ENCODE assay signal across 10 cellular contexts in genomic region chr7:45112648-45113047, GRCh38. TPM values are rescaled to one million over a fixed set of nuclear protein-coding genes. Genes with fewer than 3 reads are reported as not detected.
DNase-seq lines count a peak whose midpoint lies in the region; ATAC-seq and TF ChIP-seq lines count a peak whose summit lies in the region.
"Had no signal": no experiment of that assay in that cellular context is flagged by ENCODE, and none has a peak within 500 bp of the region (broad histone marks: within the 10 kb centered on the region; RNA-seq: fewer than 3 reads in every experiment).

No MANE protein-coding gene starts in this region.

- H3K27me3 ChIP-seq in GM23338 (ENCODE audit: insufficient read depth) (peaks cover 3% of the 10 kb centered on the region; the same call in 1 of the 2 replicates), left lung (no peaks in the 10 kb centered on the region)

- H3K36me3 Mint-ChIP-seq in GM23338 (ENCODE audit: low read depth): peaks cover 22% of the 10 kb centered on the region
- H3K36me3 Mint-ChIP-seq in activated T-helper 2 cell treated with anti-CD3 and anti-CD28 coated beads, Interferon-gamma antibody, Interleukin-2, Interleukin-4, amounts not matched to agents 10 μg/mL and 5 μg/mL and 100 μg/mL, durations not matched to agents 14 hours and 24 hours and 36 hours (ENCODE audit: low read depth): peaks cover 36% of the 10 kb centered on the region

- TF ChIP-seq CTCF in 22Rv1 (IDR thresholded peaks at IDR 0.05) (no peak), GM23338 (conservative IDR thresholded peaks at IDR 0.05; ENCODE audit: low read depth in 2 of 2) (no peak), left lung (IDR thresholded peaks at IDR 0.05) (no peak)

- no peaks in the 10 kb centered on the region; the same call in 1 of the 3 replicates for H3K9me3 Mint-ChIP-seq in GM23338
- no peaks in the 10 kb centered on the region for H3K9me3 Mint-ChIP-seq in activated T-helper 2 cell treated with anti-CD3 and anti-CD28 coated beads, Interferon-gamma antibody, Interleukin-2, Interleukin-4, amounts not matched to agents 10 μg/mL and 5 μg/mL and 100 μg/mL, durations not matched to agents 14 hours and 24 hours and 36 hours

- DNase-seq in GM23338 (ENCODE audit: low spot score) (no peak), left lung (no peak), NCI-H2081 (lab: John Stamatoyannopoulos, UW) (no peak)
- no peak for DNase-seq in activated T-helper 2 cell treated with anti-CD3 and anti-CD28 coated beads, Interferon-gamma antibody, Interleukin-2, Interleukin-4, amounts not matched to agents 10 μg/mL and 5 μg/mL and 100 μg/mL, durations not matched to agents 14 hours and 24 hours and 36 hours (ENCODE audit: low spot score)
- DNase-seq in activated effector memory CD4-positive, alpha-beta T cell treated with anti-CD3 and anti-CD28 coated beads, Interleukin-2, amount 50 U/mL, for 16 hours: no peak

- no peaks in the 10 kb centered on the region for H3K9me2 ChIP-seq in GM23338 (ENCODE audit: insufficient read depth)

- intact Hi-C loops in activated T-helper 2 cell treated with anti-CD3 and anti-CD28 coated beads, Interferon-gamma antibody, Interleukin-2, Interleukin-4, amounts not matched to agents 10 μg/mL and 5 μg/mL and 100 μg/mL, durations not matched to agents 14 hours and 24 hours and 36 hours (cut with micrococcal nuclease): loop anchor here (5.0 kb wide), 2 partner anchors 255 to 530 kb away; partner anchors contain the start of gene TMED4
- intact Hi-C loops in left lung (cut with DNase I): no loop called here

- peaks cover 23% of the 10 kb centered on the region for H4K20me1 ChIP-seq in GM23338 (replicated peaks; ENCODE audit: insufficient read depth)

- H3K4me3 ChIP-seq in GM23338 (peak overlapping the region; percentile 99), left lung (peak overlapping the region in 1 of 2 donors; percentile 64)

- H3K27ac ChIP-seq in 22Rv1 (peak overlapping the region; percentile 95), GM23338 (ENCODE audit: low read depth) (peak overlapping the region; percentile 95), left lung (peak overlapping the region; percentile 97 to 98)

- peaks cover 10% of the 10 kb centered on the region; the same call in 1 of the 2 replicates for H3K4me1 ChIP-seq in GM23338 (ENCODE audit: insufficient read depth)
- peaks cover 15 to 39% of the 10 kb centered on the region in 2 donors for H3K4me1 ChIP-seq in left lung

- H3K4me3 Mint-ChIP-seq in GM23338: peak overlapping the region; percentile 98
- H3K4me3 Mint-ChIP-seq in activated T-helper 2 cell treated with anti-CD3 and anti-CD28 coated beads, Interferon-gamma antibody, Interleukin-2, Interleukin-4, amounts not matched to agents 10 μg/mL and 5 μg/mL and 100 μg/mL, durations not matched to agents 14 hours and 24 hours and 36 hours (ENCODE audit: low read depth): peak overlapping the region; percentile 98

- peak overlapping the region; percentile 80 for H3K4me2 ChIP-seq in GM23338

- H3F3A ChIP-seq in GM23338 (replicated peaks; ENCODE audit: low read depth): 0 out of 2 replicates have a peak, but pooled peaks cover 6% of the 10 kb centered on the region

- H3K27me3 Mint-ChIP-seq in GM23338 (ENCODE audit: insufficient read depth, low read depth, poor library complexity): peaks cover 13% of the 10 kb centered on the region
- peaks cover 20% of the 10 kb centered on the region for H3K27me3 Mint-ChIP-seq in activated T-helper 2 cell treated with anti-CD3 and anti-CD28 coated beads, Interferon-gamma antibody, Interleukin-2, Interleukin-4, amounts not matched to agents 10 μg/mL and 5 μg/mL and 100 μg/mL, durations not matched to agents 14 hours and 24 hours and 36 hours (ENCODE audit: low read depth)

- H3K27ac Mint-ChIP-seq in GM23338: peak overlapping the region; percentile 98
- H3K27ac Mint-ChIP-seq in activated T-helper 2 cell treated with anti-CD3 and anti-CD28 coated beads, Interferon-gamma antibody, Interleukin-2, Interleukin-4, amounts not matched to agents 10 μg/mL and 5 μg/mL and 100 μg/mL, durations not matched to agents 14 hours and 24 hours and 36 hours: peak overlapping the region; percentile 67

- ATAC-seq in GM23338 (no peak), left lung (no peak), GM19463 (IDR thresholded peaks at IDR 0.05; ENCODE audit: unreplicated experiment) (no peak), HG03139 (IDR thresholded peaks at IDR 0.05; ENCODE audit: unreplicated experiment) (no peak)

- H2AFZ ChIP-seq in GM23338: no peak overlapping the region

- H3K4me1 Mint-ChIP-seq in GM23338: peaks cover 9% of the 10 kb centered on the region; the same call in 2 of the 3 replicates
- H3K4me1 Mint-ChIP-seq in activated T-helper 2 cell treated with anti-CD3 and anti-CD28 coated beads, Interferon-gamma antibody, Interleukin-2, Interleukin-4, amounts not matched to agents 10 μg/mL and 5 μg/mL and 100 μg/mL, durations not matched to agents 14 hours and 24 hours and 36 hours (ENCODE audit: low read depth): peaks cover 28% of the 10 kb centered on the region

- H3K79me2 ChIP-seq in GM23338 (replicated peaks; ENCODE audit: insufficient read depth): peaks cover 37% of the 10 kb centered on the region

- H3K36me3 ChIP-seq in GM23338 (ENCODE audit: insufficient read depth) (peaks cover 16% of the 10 kb centered on the region), left lung (peaks cover 0 to 17% of the 10 kb centered on the region in 2 donors)

- no peaks in the 10 kb centered on the region for H3K9me3 ChIP-seq in left lung

TF ChIP-seq in GM23338, 12 proteins besides CTCF, POLR2A, EP300 and RAD21 (continues in another document):
- TF ChIP-seq POLR2AphosphoS5 (IDR thresholded peaks at IDR 0.05; ENCODE audit: low read depth): no peak
- no peak for TF ChIP-seq NANOG (IDR thresholded peaks at IDR 0.05; ENCODE audit: borderline replicate concordance)
- no peak for TF ChIP-seq REST (IDR thresholded peaks at IDR 0.05; ENCODE audit: unreplicated experiment)
- TF ChIP-seq EZH2phosphoT487 (IDR thresholded peaks at IDR 0.05; ENCODE audit: unreplicated experiment): no peak
- no peak for TF ChIP-seq CREB1 (CRISPR knock-in tag; IDR thresholded peaks at IDR 0.05; ENCODE audit: low read depth)

RNA-seq across cellular contexts. Expression of gene TBRG4, which starts 1.2 kb away (rescaled TPM):
- 156 and 162 TPM in 2 replicates for total RNA-seq in GM23338 (2014; rRNA removed; shearing (Covaris generic))
- 72.5 and 82.9 TPM in 2 replicates for polyA plus RNA-seq in GM23338 (2016; fragmentation: Nextera tagmentation; extraction: Ambion mirVana)
- 167 and 180 TPM in 2 replicates for total RNA-seq in activated T-helper 2 cell treated with anti-CD3 and anti-CD28 coated beads, Interferon-gamma antibody, Interleukin-2, Interleukin-4, amounts not matched to agents 10 μg/mL and 5 μg/mL and 100 μg/mL, durations not matched to agents 14 hours and 24 hours and 36 hours
- 10 to 100 TPM; 41.8 to 72.5 TPM for total RNA-seq in left lung

RNA-seq across cellular contexts. Expression of gene NACAD, which starts 23.9 kb away (rescaled TPM):
- total RNA-seq in GM23338 (2014; rRNA removed; shearing (Covaris generic)): 9.9 and 11.2 TPM in 2 replicates
- 4.9 and 6.1 TPM in 2 replicates for polyA plus RNA-seq in GM23338 (2016; fragmentation: Nextera tagmentation; extraction: Ambion mirVana)
- 0.30 and 0.52 TPM in 2 replicates for total RNA-seq in activated T-helper 2 cell treated with anti-CD3 and anti-CD28 coated beads, Interferon-gamma antibody, Interleukin-2, Interleukin-4, amounts not matched to agents 10 μg/mL and 5 μg/mL and 100 μg/mL, durations not matched to agents 14 hours and 24 hours and 36 hours
- 1 to 10 TPM; 2.0 to 7.3 TPM for total RNA-seq in left lung

RNA-seq across cellular contexts. Expression of gene RAMP3, which starts 44.9 kb away (rescaled TPM):
- 0.35 and 4.6 TPM in 2 replicates for total RNA-seq in GM23338 (2014; rRNA removed; shearing (Covaris generic))
- 1.1 and 2.6 TPM in 2 replicates for polyA plus RNA-seq in GM23338 (2016; fragmentation: Nextera tagmentation; extraction: Ambion mirVana)
- total RNA-seq in activated T-helper 2 cell treated with anti-CD3 and anti-CD28 coated beads, Interferon-gamma antibody, Interleukin-2, Interleukin-4, amounts not matched to agents 10 μg/mL and 5 μg/mL and 100 μg/mL, durations not matched to agents 14 hours and 24 hours and 36 hours: 0.14 TPM in 2 replicates
- 10 to 100 TPM; 78.0 to 89.9 TPM for total RNA-seq in left lung
- total RNA-seq: bronchial epithelial cell, SK-MEL-5 had no signal

Comparison
In these comparisons a context has a peak if more than half of its experiments do, and no peak if none do; other contexts are left out.
1. RNA of gene RAMP3, which starts 44.9 kb away (total RNA-seq): 78.0 to 89.9 TPM in left lung; 0.35 to 4.6 TPM in GM23338 and 0.14 TPM in activated T-helper 2 cell treated with anti-CD3 and anti-CD28 coated beads, Interferon-gamma antibody, Interleukin-2, Interleukin-4, amounts not matched to agents 10 μg/mL and 5 μg/mL and 100 μg/mL, durations not matched to agents 14 hours and 24 hours and 36 hours; every median in the first group is over 10 times any median in the second.
2. Peak in every context shown above with its lines, with median percentiles within 50 percentile points of each other: H3K27ac ChIP-seq.